Comparison of ENCODE assay signal across 15 cellular contexts in genomic region chr1:196887515-196888239, GRCh38. TPM values are rescaled to one million over a fixed set of nuclear protein-coding genes. Genes with fewer than 3 reads are reported as not detected.
DNase-seq lines count a peak whose midpoint lies in the region; ATAC-seq lines count a peak whose summit lies in the region.
"Had no signal": no experiment of that assay in that cellular context is flagged by ENCODE, and none has a peak within 500 bp of the region (broad histone marks: within the 10 kb centered on the region; RNA-seq: fewer than 3 reads in every experiment).

Gene CFHR4 (plus strand): TSS chr1:196888052. CDS start chr1:196888151, 99 bp downstream.

- peak; percentile 91 for ATAC-seq in GM19035 (IDR thresholded peaks at IDR 0.05; ENCODE audit: unreplicated experiment)
- peak; percentile 89 for ATAC-seq in HG02623 (IDR thresholded peaks at IDR 0.05; ENCODE audit: unreplicated experiment)
- peak; percentile 96 for ATAC-seq in HG03175 (IDR thresholded peaks at IDR 0.05; ENCODE audit: unreplicated experiment)
- ATAC-seq in left lobe of liver: peak; percentile 72
- ATAC-seq in GM19023 (IDR thresholded peaks at IDR 0.05; ENCODE audit: unreplicated experiment): no peak

- DNase-seq in left lobe of liver (ENCODE audit: low spot score) (no peak), kidney tubule cell (ENCODE audit: low spot score) (no peak), occipital lobe (lab: John Stamatoyannopoulos, UW) (no peak), epidermal melanocyte (ENCODE audit: insufficient read length, low spot score) (no peak)
- DNase-seq: activated gamma-delta T cell treated with Interleukin-2 at 50 U/mL for 16 hours; C1 segment of cervical spinal cord; NCI-H187; ovary; stimulated activated CD4-positive, alpha-beta T cell treated with anti-CD3 and anti-CD28 coated beads, Interleukin-1b, Interleukin-23, amount 100 ng/mL, for 48 hours had no signal

RNA-seq across cellular contexts. Expression of gene CFHR4, which starts in this region (rescaled TPM):
- total RNA-seq in left lobe of liver (97.9 TPM), occipital lobe (0.31 TPM)
- total RNA-seq: cardiac septum, endothelial cell of umbilical vein, ovary had no signal

Comparison
In these comparisons a context has a peak if more than half of its experiments do, and no peak if none do; other contexts are left out.
1. RNA of gene CFHR4 (total RNA-seq): 97.9 TPM in left lobe of liver (single experiment); 0.31 TPM in occipital lobe (single experiment); every median in the first group is over 10 times any median in the second.